18 cellular contexts compared by ENCODE assay signal in genomic region chr7:155167706-155168365, GRCh38.
"Had no signal": no experiment of that assay in that cellular context is flagged by ENCODE, and none has a peak within 500 bp of the region (broad histone marks: within the 10 kb centered on the region; RNA-seq: fewer than 3 reads in every experiment).

No MANE protein-coding gene starts in this region.

- H3K27ac ChIP-seq: cardiac muscle cell, left ventricle myocardium inferior, suprapubic skin had no signal

- H3K9me3 Mint-ChIP-seq: activated CD8-positive, alpha-beta T cell treated with anti-CD3 and anti-CD28 coated beads for 36 hours; dendritic cell treated with granulocyte-macrophage colony-stimulating factor and Interleukin-4, amounts not matched to agents 40 ng/mL and 50 ng/mL, for 4 days; immature natural killer cell; memory B cell; naive B cell; neural crest cell; stimulated activated naive CD8-positive, alpha-beta T cell treated with anti-CD3 and anti-CD28 coated beads, Interleukin-15, Interleukin-2, amounts not matched to agents 100 ng/mL and 50 ng/mL, for 24 hours had no signal

- DNase-seq: activated CD8-positive, alpha-beta T cell treated with anti-CD3 and anti-CD28 coated beads for 36 hours; effector CD8-positive, alpha-beta T cell; immature natural killer cell; kidney glomerular epithelial cell; left ventricle myocardium inferior; mucosa of descending colon; naive B cell; right cardiac atrium; stimulated activated CD4-positive, alpha-beta T cell treated with anti-CD3 and anti-CD28 coated beads, Interleukin-2, amount 100 ng/mL, for 24 hours; trophoblast cell had no signal

- H3K4me3 Mint-ChIP-seq: activated CD8-positive, alpha-beta T cell treated with anti-CD3 and anti-CD28 coated beads for 36 hours; activated naive CD8-positive, alpha-beta T cell; dendritic cell treated with granulocyte-macrophage colony-stimulating factor and Interleukin-4, amounts not matched to agents 40 ng/mL and 50 ng/mL, for 4 days; immature natural killer cell; memory B cell; naive B cell; neural crest cell; stimulated activated naive CD8-positive, alpha-beta T cell treated with anti-CD3 and anti-CD28 coated beads, Interleukin-15, Interleukin-2, amounts not matched to agents 100 ng/mL and 50 ng/mL, for 24 hours had no signal

- H3K4me1 Mint-ChIP-seq: immature natural killer cell, memory B cell, naive B cell, neural crest cell had no signal

- H3K36me3 ChIP-seq: cardiac muscle cell, left ventricle myocardium inferior, prostate gland, suprapubic skin had no signal

- H3K4me1 ChIP-seq: left ventricle myocardium inferior, prostate gland, suprapubic skin had no signal

- H3K27me3 ChIP-seq: cardiac muscle cell had no signal

- H3K36me3 Mint-ChIP-seq: activated naive CD8-positive, alpha-beta T cell; immature natural killer cell; memory B cell; naive B cell had no signal

- ATAC-seq: activated CD8-positive, alpha-beta T cell treated with anti-CD3 and anti-CD28 coated beads for 36 hours; right cardiac atrium had no signal

- H3K27ac Mint-ChIP-seq: activated CD8-positive, alpha-beta T cell treated with anti-CD3 and anti-CD28 coated beads for 36 hours; activated naive CD8-positive, alpha-beta T cell; dendritic cell treated with granulocyte-macrophage colony-stimulating factor and Interleukin-4, amounts not matched to agents 40 ng/mL and 50 ng/mL, for 4 days; immature natural killer cell; memory B cell; naive B cell; stimulated activated naive CD8-positive, alpha-beta T cell treated with anti-CD3 and anti-CD28 coated beads, Interleukin-15, Interleukin-2, amounts not matched to agents 100 ng/mL and 50 ng/mL, for 24 hours had no signal

- H3K4me3 ChIP-seq: cardiac muscle cell, left ventricle myocardium inferior, mucosa of descending colon, prostate gland, suprapubic skin had no signal

- H3K9me3 ChIP-seq: left ventricle myocardium inferior, mucosa of descending colon, prostate gland, suprapubic skin had no signal
